19 cellular contexts compared by ENCODE assay signal in genomic region chr7:155986497-155987160, GRCh38.
DNase-seq lines count a peak whose midpoint lies in the region; ATAC-seq and TF ChIP-seq lines count a peak whose summit lies in the region.
"Had no signal": no experiment of that assay in that cellular context is flagged by ENCODE, and none has a peak within 500 bp of the region (broad histone marks: within the 10 kb centered on the region; RNA-seq: fewer than 3 reads in every experiment).

No MANE protein-coding gene starts in this region.

- H3K27ac Mint-ChIP-seq in CD14-positive monocyte, result no peak overlapping the region
- no peak overlapping the region for H3K27ac Mint-ChIP-seq in endodermal cell
- H3K27ac Mint-ChIP-seq: CD4-positive, alpha-beta T cell had no signal

- ATAC-seq in HG02870 (IDR thresholded peaks at IDR 0.05; ENCODE audit: unreplicated experiment) (no peak), GM18511 (IDR thresholded peaks at IDR 0.05; ENCODE audit: unreplicated experiment) (no peak)

- peak; percentile 37 for DNase-seq in CD14-positive monocyte (ENCODE audit: low spot score)
- peak; percentile 23 for DNase-seq in H7
- DNase-seq in endodermal cell, result peak; percentile 16
- peak; percentile 13 for DNase-seq in sigmoid colon
- no peak for DNase-seq in GM10266 (ENCODE audit: extremely low spot score)
- DNase-seq: BE2C, COR-L47, GOT3, Kasumi-1, NCI-H1417, NCI-H1694 treated with DMSO at 0.1 percent for 48 hours, NCI-H2081 treated with DMSO at 0.1 percent for 48 hours, NCI-H446, NCI-H526, OCI-M1, Right ventricle myocardium superior had no signal

- H3K27ac ChIP-seq in endodermal cell (ENCODE audit: low read depth, low read length), result no peak overlapping the region
- no peak overlapping the region for H3K27ac ChIP-seq in sigmoid colon

- H3K27me3 ChIP-seq in H7 (ENCODE audit: control insufficient read depth, insufficient read depth, low read length) (no peaks in the 10 kb centered on the region), endodermal cell (ENCODE audit: control insufficient read depth, insufficient read depth, low read length, poor library complexity, severe bottlenecking) (no peaks in the 10 kb centered on the region), sigmoid colon (no peaks in the 10 kb centered on the region)
- H3K27me3 ChIP-seq: BE2C had no signal

- TF ChIP-seq CTCF in CD14-positive monocyte (IDR thresholded peaks at IDR 0.05), result no peak
- TF ChIP-seq CTCF in endodermal cell (conservative IDR thresholded peaks at IDR 0.05), result no peak
- no peak for TF ChIP-seq CTCF in sigmoid colon (IDR thresholded peaks at IDR 0.05)
- no peak for TF ChIP-seq CTCF in GM10266 (IDR thresholded peaks at IDR 0.05; ENCODE audit: control insufficient read depth, insufficient read depth, low read depth, missing control alignments)

- H3K4me1 Mint-ChIP-seq in CD14-positive monocyte (no peaks in the 10 kb centered on the region), endodermal cell (no peaks in the 10 kb centered on the region)

- no peak overlapping the region for H3K9ac ChIP-seq in endodermal cell (ENCODE audit: extremely low read depth, low read length, poor library complexity, severe bottlenecking)

- peaks cover 11 to 19% (median 13%) of the 10 kb centered on the region in 7 donors for H3K9me3 Mint-ChIP-seq in CD14-positive monocyte
- H3K9me3 Mint-ChIP-seq in endodermal cell, result peaks cover 13% of the 10 kb centered on the region
- H3K9me3 Mint-ChIP-seq: CD4-positive, alpha-beta T cell had no signal

- TF ChIP-seq EP300 in sigmoid colon (IDR thresholded peaks at IDR 0.05), result no peak

- 81 to 86% methylated on average over 8 to 10 of the region's 10 CpGs for WGBS in endodermal cell (ENCODE audit: insufficient coverage in 1 of 2, insufficient read length in 1 of 2), 2 experiments
- 83 to 91% methylated on average over 10 of the region's 10 CpGs for WGBS in sigmoid colon, 2 donors

- no peaks in the 10 kb centered on the region for H3K4me1 ChIP-seq in endodermal cell (ENCODE audit: control insufficient read depth, insufficient read depth, low read length)
- H3K4me1 ChIP-seq in sigmoid colon, result no peaks in the 10 kb centered on the region
- H3K4me1 ChIP-seq: BE2C had no signal

- no peaks in the 10 kb centered on the region for H3K36me3 ChIP-seq in H7 (replicated peaks; ENCODE audit: control insufficient read depth, insufficient read depth, low read length)
- H3K36me3 ChIP-seq in endodermal cell (ENCODE audit: control insufficient read depth, insufficient read depth, low read length), result no peaks in the 10 kb centered on the region
- no peaks in the 10 kb centered on the region for H3K36me3 ChIP-seq in sigmoid colon
- H3K36me3 ChIP-seq: BE2C had no signal

- no peak overlapping the region for H3K4me3 Mint-ChIP-seq in CD14-positive monocyte
- H3K4me3 Mint-ChIP-seq in endodermal cell, result no peak overlapping the region
- H3K4me3 Mint-ChIP-seq: CD4-positive, alpha-beta T cell had no signal

- H3K4me3 ChIP-seq in H7 (ENCODE audit: insufficient read depth, low read depth, low read length) (no peak overlapping the region), endodermal cell (ENCODE audit: low read length) (no peak overlapping the region), sigmoid colon (no peak overlapping the region)

- intact Hi-C loops in CD14-positive monocyte (cut with micrococcal nuclease), result no loop called here
- intact Hi-C loops in sigmoid colon (cut with DNase I), result no loop called here

- H3K27me3 Mint-ChIP-seq in CD14-positive monocyte (ENCODE audit: low read depth in 3 of 3) (peaks cover 0 to 2% (median 0%) of the 10 kb centered on the region in 3 donors), endodermal cell (ENCODE audit: insufficient read depth) (peaks cover 9% of the 10 kb centered on the region)
- H3K27me3 Mint-ChIP-seq: CD4-positive, alpha-beta T cell had no signal

- H3K9me3 ChIP-seq in endodermal cell (ENCODE audit: control insufficient read depth, low read length) (no peaks in the 10 kb centered on the region), sigmoid colon (no peaks in the 10 kb centered on the region)
- H3K9me3 ChIP-seq: BE2C had no signal

- no peaks in the 10 kb centered on the region for H3K36me3 Mint-ChIP-seq in CD14-positive monocyte
- H3K36me3 Mint-ChIP-seq in endodermal cell (ENCODE audit: low read depth), result no peaks in the 10 kb centered on the region

- TF ChIP-seq POLR2A in sigmoid colon (IDR thresholded peaks at IDR 0.05), result no peak
